ENCODE assay signal across 9 cellular contexts in genomic region chr13:101916108-101916757, GRCh38.
A peak's percentile ranks its signal among the peaks of the same experiment; 100 is the strongest.
DNase-seq lines count a peak whose midpoint lies in the region; ATAC-seq and TF ChIP-seq lines count a peak whose summit lies in the region.
"Had no signal": no experiment of that assay in that cellular context is flagged by ENCODE, and none has a peak within 500 bp of the region (broad histone marks: within the 10 kb centered on the region; RNA-seq: fewer than 3 reads in every experiment).

No MANE protein-coding gene starts in this region.

- no peaks in the 10 kb centered on the region for H3K36me3 ChIP-seq in tibial nerve
- H3K36me3 ChIP-seq: gastroesophageal sphincter had no signal

- no peak overlapping the region for H3K4me3 ChIP-seq in epithelial cell of esophagus (ENCODE audit: low read length)
- H3K4me3 ChIP-seq in tibial nerve: peak overlapping the region in 1 of 4 donors; percentile 36

- peaks cover 0 to 31% (median 0%) of the 10 kb centered on the region in 4 donors for H3K4me1 ChIP-seq in tibial nerve

- WGBS in tibial nerve, 2 donors: 2 to 6% methylated on average over 18 to 21 of the region's 61 CpGs

- H3K27ac Mint-ChIP-seq in nephron: no peak overlapping the region

- no peaks in the 10 kb centered on the region for H3K4me1 Mint-ChIP-seq in nephron

- TF ChIP-seq CTCF in epithelial cell of esophagus (IDR thresholded peaks at IDR 0.05; ENCODE audit: insufficient read depth, low read depth, low read length, missing control alignments) (no peak), nephron (IDR thresholded peaks at IDR 0.05; ENCODE audit: unreplicated experiment in 3 of 3) (peak; percentile 23 to 47 (median 29)), tibial nerve (IDR thresholded peaks at IDR 0.05) (no peak)

- no peak for TF ChIP-seq EP300 in tibial nerve (IDR thresholded peaks at IDR 0.05)

- DNase-seq in COR-L47 (lab: John Stamatoyannopoulos, UW) (peak; percentile 61), NCI-H1105 (lab: John Stamatoyannopoulos, UW) (peak; percentile 15), epithelial cell of esophagus (ENCODE audit: low read depth) (peak; percentile 26), tibial nerve (ENCODE audit: low spot score in 2 of 2) (no peak)
- no peak for DNase-seq in NK-92 treated with Interleukin-12 subunit alpha and Interleukin-12 subunit beta, amount 100 ng/mL, for 24 hours (lab: John Stamatoyannopoulos, UW)
- DNase-seq in stimulated activated CD4-positive, alpha-beta T cell treated with anti-CD3 and anti-CD28 coated beads, Interleukin-4, amount 100 ng/mL, for 1 hour: no peak

- no peak for ATAC-seq in GM18861 (IDR thresholded peaks at IDR 0.05; ENCODE audit: unreplicated experiment)

- no peak for TF ChIP-seq POLR2A in tibial nerve (IDR thresholded peaks at IDR 0.05)

- H3K27me3 ChIP-seq in tibial nerve: peaks cover 0 to 59% of the 10 kb centered on the region in 2 donors

- peak overlapping the region in 1 of 3 experiments; percentile 70 for H3K4me3 Mint-ChIP-seq in nephron

- H3K9me3 ChIP-seq in tibial nerve: no peaks in the 10 kb centered on the region
- H3K9me3 ChIP-seq: gastroesophageal sphincter had no signal

- no peaks in the 10 kb centered on the region for H3K36me3 Mint-ChIP-seq in nephron (ENCODE audit: low read depth)

- peaks cover 2% of the 10 kb centered on the region for H3K9me3 Mint-ChIP-seq in nephron

- H3K27ac ChIP-seq in tibial nerve: no peak overlapping the region
- H3K27ac ChIP-seq: gastroesophageal sphincter had no signal

- H3K27me3 Mint-ChIP-seq in nephron (ENCODE audit: low read depth): peaks cover 85% of the 10 kb centered on the region

Comparison
In these comparisons a context has a peak if more than half of its experiments do, and no peak if none do; other contexts are left out.
1. DNase-seq: peak in COR-L47 (single experiment), NCI-H1105 (single experiment) and epithelial cell of esophagus (single experiment); none in NK-92 treated with Interleukin-12 subunit alpha and Interleukin-12 subunit beta, amount 100 ng/mL, for 24 hours (single experiment), tibial nerve (0 of 2) and stimulated activated CD4-positive, alpha-beta T cell treated with anti-CD3 and anti-CD28 coated beads, Interleukin-4, amount 100 ng/mL, for 1 hour (single experiment).
2. CTCF ChIP-seq: peak in nephron (3 of 3); none in epithelial cell of esophagus (single experiment) and tibial nerve (0 of 5).